ENCODE assay signal across 10 cellular contexts in the genomic region with DNA sequence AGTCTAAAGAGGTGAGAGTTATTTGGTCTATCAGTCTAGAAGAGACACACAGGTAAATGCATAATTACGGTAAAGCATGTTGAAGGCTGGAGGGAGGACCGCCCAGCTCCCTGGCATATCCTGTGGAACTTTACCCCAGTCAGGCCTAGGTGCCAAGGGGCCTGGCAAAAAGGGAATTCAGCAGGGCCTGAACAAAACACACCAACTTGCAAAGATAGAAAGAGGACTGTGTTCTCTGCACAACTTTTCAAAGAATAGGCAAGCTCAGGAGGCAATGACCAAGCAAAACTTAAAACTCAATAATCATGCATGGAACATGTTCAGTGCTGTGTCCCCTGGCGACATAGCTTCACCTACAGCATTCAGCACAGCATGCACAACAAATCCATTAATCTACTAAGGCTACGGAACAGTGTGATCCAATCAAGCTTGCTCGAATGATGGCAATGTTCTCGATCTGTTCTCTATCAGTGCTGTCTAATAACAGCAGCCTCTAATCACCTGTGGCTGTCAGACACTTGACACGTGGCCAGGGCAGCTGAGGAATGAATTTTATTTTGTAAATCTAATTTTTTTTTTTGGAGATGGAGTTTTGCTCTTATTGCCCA. TPM values are rescaled to one million over a fixed set of nuclear protein-coding genes. Genes with fewer than 3 reads are reported as not detected.
DNase-seq lines count a peak whose midpoint lies in the region; ATAC-seq and TF ChIP-seq lines count a peak whose summit lies in the region.
"Had no signal": no experiment of that assay in that cellular context is flagged by ENCODE, and none has a peak within 500 bp of the region (broad histone marks: within the 10 kb centered on the region; RNA-seq: fewer than 3 reads in every experiment).

No MANE protein-coding gene starts in this region.

- peak overlapping the region; percentile 22; the same call in 1 of the 2 replicates for H3K4me2 ChIP-seq in HCT116 (ENCODE audit: low read length)
- no peak overlapping the region for H3K4me2 ChIP-seq in PC-3 (ENCODE audit: low read length)

- H4K20me1 ChIP-seq in HCT116 (ENCODE audit: insufficient read depth) (no peaks in the 10 kb centered on the region), PC-3 (ENCODE audit: low read length) (no peaks in the 10 kb centered on the region)

- H3K4me3 ChIP-seq in HCT116 (replicated peaks in 1 of 2; ENCODE audit: low read depth in 1 of 2, low read length in 2 of 2) (no peak overlapping the region), body of pancreas (no peak overlapping the region), skin epidermis (no peak overlapping the region), PC-3 (ENCODE audit: low read length) (no peak overlapping the region)

- H2AFZ ChIP-seq in HCT116 (ENCODE audit: low read depth, low read length, poor library complexity, severe bottlenecking) (no peak overlapping the region), PC-3 (ENCODE audit: low read length) (no peak overlapping the region)

- DNase-seq in HCT116 (ENCODE audit: low read depth, low spot score) (no peak), body of pancreas (peak in 3 of 4 donors; percentile 29 to 53 (median 39)), left colon (no peak), PC-3 (no peak), NOMO-1 treated with dmso at 0.1 percent for 144 hours (lab: John Stamatoyannopoulos, UW; ENCODE audit: unreplicated experiment) (no peak), GOT3 (lab: John Stamatoyannopoulos, UW) (no peak)
- DNase-seq: CD4-positive, CD25-positive, alpha-beta regulatory T cell; NCI-H187 had no signal

- ATAC-seq in HCT116 (no peak), body of pancreas (peak; percentile 68), left colon (peak; percentile 59), PC-3 (no peak), GM19463 (IDR thresholded peaks at IDR 0.05; ENCODE audit: unreplicated experiment) (no peak)

- BruUV-seq in HCT116 (replicated peaks; lab: Mats Ljungman, UMichigan) (no TSS peak), PC-3 (replicated peaks; lab: Mats Ljungman, UMichigan) (no TSS peak)

- H3K9ac ChIP-seq in HCT116 (ENCODE audit: low read length) (no peak overlapping the region; the same call in 1 of the 2 replicates), PC-3 (ENCODE audit: low read length) (no peak overlapping the region)

- H3K79me2 ChIP-seq in HCT116 (ENCODE audit: insufficient read depth, low read length) (peaks cover 71% of the 10 kb centered on the region), PC-3 (ENCODE audit: low read length) (peaks cover 60% of the 10 kb centered on the region)

- H3K27me3 ChIP-seq in HCT116 (ENCODE audit: insufficient read depth, low read length) (no peaks in the 10 kb centered on the region), body of pancreas (no peaks in the 10 kb centered on the region), PC-3 (ENCODE audit: low read length) (no peaks in the 10 kb centered on the region)

- H3K9me2 ChIP-seq in HCT116 (ENCODE audit: insufficient read depth): no peaks in the 10 kb centered on the region
- no peaks in the 10 kb centered on the region for H3K9me2 ChIP-seq in PC-3 (replicated peaks; ENCODE audit: low read length)

- no peaks in the 10 kb centered on the region for H3F3A ChIP-seq in PC-3 (ENCODE audit: low read length, unreplicated experiment)

- TF ChIP-seq CTCF in HCT116 (IDR thresholded peaks at IDR 0.05 in 2 of 3, conservative IDR thresholded peaks at IDR 0.05 in 1 of 3; ENCODE audit: borderline replicate concordance in 1 of 3, insufficient read depth in 1 of 3, low read depth in 2 of 3, low read length in 2 of 3) (no peak), body of pancreas (IDR thresholded peaks at IDR 0.05) (no peak), PC-3 (conservative IDR thresholded peaks at IDR 0.05; ENCODE audit: low read depth, low read length) (no peak)

- TF ChIP-seq RAD21 in HCT116 (IDR thresholded peaks at IDR 0.05; ENCODE audit: low read depth): no peak

- RAD21 ChIA-PET in HCT116 (lab: Charles Lee; ENCODE audit: low non-redundant PET in 1 of 2, low total read pairs in 2 of 2, uncharacterized antibody in 2 of 2, unreplicated experiment in 2 of 2): interaction anchor here in 1 of 2 experiments (0.7 kb wide), 1 partner anchor 55 kb away, joined by 3 read pairs; no protein-coding TSS in a partner anchor

- CTCF ChIA-PET in HCT116 (lab: Charles Lee) (no interaction called here), PC-3 (lab: Charles Lee) (no interaction called here)

- H3K27ac ChIP-seq in HCT116 (ENCODE audit: low read depth, low read length): no peak overlapping the region
- H3K27ac ChIP-seq in body of pancreas: peak overlapping the region; percentile 26 to 58 (median 55)
- H3K27ac ChIP-seq in skin epidermis: peak overlapping the region in 16 of 21 experiments; percentile 6 to 94 (median 50)
- H3K27ac ChIP-seq in PC-3 (ENCODE audit: low read length): no peak overlapping the region

- intact Hi-C loops in HCT116 (cut with micrococcal nuclease): no loop called here
- intact Hi-C loops in body of pancreas (cut with DNase I): no loop called here
- intact Hi-C loops in left colon (cut with DNase I, micrococcal nuclease): no loop called here
- intact Hi-C loops in PC-3 (cut with micrococcal nuclease): no loop called here

- H3K4me1 ChIP-seq in HCT116 (ENCODE audit: control insufficient read depth in 1 of 2, insufficient read depth in 2 of 2, low read length in 2 of 2) (peaks cover 81 to 85% of the 10 kb centered on the region in 2 experiments), body of pancreas (peaks cover 34% of the 10 kb centered on the region), PC-3 (ENCODE audit: insufficient read depth, low read length) (peaks cover 49% of the 10 kb centered on the region)

- POLR2A ChIA-PET in HCT116 (lab: Charles Lee): interaction anchor here (2.7 to 3.7 kb wide), 2 partner anchors 12 to 27 kb away, joined by 9 to 17 read pairs; a partner anchor contains a TSS
- POLR2A ChIA-PET in PC-3 (lab: Charles Lee; ENCODE audit: unreplicated experiment): no interaction called here

- no peaks in the 10 kb centered on the region for H3K36me3 ChIP-seq in HCT116 (ENCODE audit: control insufficient read depth in 1 of 2, insufficient read depth in 2 of 2, low read length in 2 of 2)
- H3K36me3 ChIP-seq in body of pancreas (replicated peaks in 1 of 2; ENCODE audit: insufficient read depth in 1 of 2, low read depth in 2 of 2): no peaks in the 10 kb centered on the region
- H3K36me3 ChIP-seq in PC-3 (ENCODE audit: low read depth, low read length): no peaks in the 10 kb centered on the region

- H3K9me3 ChIP-seq in HCT116 (ENCODE audit: control insufficient read depth in 1 of 2, insufficient read depth in 1 of 2, low read depth in 1 of 2, low read length in 2 of 2) (no peaks in the 10 kb centered on the region), body of pancreas (no peaks in the 10 kb centered on the region), PC-3 (ENCODE audit: low read length) (no peaks in the 10 kb centered on the region)

- TF ChIP-seq POLR2A in HCT116 (IDR thresholded peaks at IDR 0.05; ENCODE audit: borderline replicate concordance, extremely low read depth, insufficient read depth, insufficient read length) (no peak), body of pancreas (IDR thresholded peaks at IDR 0.05) (no peak)

- 25 to 35% methylated on average over 7 of the region's 7 CpGs for WGBS in body of pancreas, 2 donors

TF ChIP-seq in HCT116, 20 proteins besides CTCF, POLR2A, EP300 and RAD21:
- no peak for TF ChIP-seq CBX3 (IDR thresholded peaks at IDR 0.05; ENCODE audit: low read depth)
- no peak for TF ChIP-seq ZFX (IDR thresholded peaks at IDR 0.05)
- TF ChIP-seq ELF1 (IDR thresholded peaks at IDR 0.05; ENCODE audit: borderline replicate concordance, low read depth): no peak
- TF ChIP-seq FOSL1 (IDR thresholded peaks at IDR 0.05; ENCODE audit: low read depth): no peak
- no peak for TF ChIP-seq TCF7L2 (IDR thresholded peaks at IDR 0.05; ENCODE audit: borderline replicate concordance, extremely low read depth, insufficient read depth, insufficient read length)
- no peak for TF ChIP-seq JUND (IDR thresholded peaks at IDR 0.05)
- no peak for TF ChIP-seq SIN3A (IDR thresholded peaks at IDR 0.05; ENCODE audit: low read depth)
- TF ChIP-seq, protein P1, sequence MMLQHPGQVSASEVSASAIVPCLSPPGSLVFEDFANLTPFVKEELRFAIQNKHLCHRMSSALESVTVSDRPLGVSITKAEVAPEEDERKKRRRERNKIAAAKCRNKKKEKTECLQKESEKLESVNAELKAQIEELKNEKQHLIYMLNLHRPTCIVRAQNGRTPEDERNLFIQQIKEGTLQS (IDR thresholded peaks at IDR 0.05): no peak
- TF ChIP-seq, protein P2, sequence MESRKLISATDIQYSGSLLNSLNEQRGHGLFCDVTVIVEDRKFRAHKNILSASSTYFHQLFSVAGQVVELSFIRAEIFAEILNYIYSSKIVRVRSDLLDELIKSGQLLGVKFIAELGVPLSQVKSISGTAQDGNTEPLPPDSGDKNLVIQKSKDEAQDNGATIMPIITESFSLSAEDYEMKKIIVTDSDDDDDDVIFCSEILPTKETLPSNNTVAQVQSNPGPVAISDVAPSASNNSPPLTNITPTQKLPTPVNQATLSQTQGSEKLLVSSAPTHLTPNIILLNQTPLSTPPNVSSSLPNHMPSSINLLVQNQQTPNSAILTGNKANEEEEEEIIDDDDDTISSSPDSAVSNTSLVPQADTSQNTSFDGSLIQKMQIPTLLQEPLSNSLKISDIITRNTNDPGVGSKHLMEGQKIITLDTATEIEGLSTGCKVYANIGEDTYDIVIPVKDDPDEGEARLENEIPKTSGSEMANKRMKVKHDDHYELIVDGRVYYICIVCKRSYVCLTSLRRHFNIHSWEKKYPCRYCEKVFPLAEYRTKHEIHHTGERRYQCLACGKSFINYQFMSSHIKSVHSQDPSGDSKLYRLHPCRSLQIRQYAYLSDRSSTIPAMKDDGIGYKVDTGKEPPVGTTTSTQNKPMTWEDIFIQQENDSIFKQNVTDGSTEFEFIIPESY (IDR thresholded peaks at IDR 0.05; ENCODE audit: extremely low read depth, insufficient replicate concordance, low read length): no peak

RNA-seq across cellular contexts. Expression of a gene that starts 27.6 kb away (rescaled TPM):
- total RNA-seq in HCT116 (2021; ENCODE audit: unreplicated experiment) (29.0 TPM), body of pancreas (10 to 100 TPM; 18.9 to 19.1 TPM), left colon (10 to 100 TPM; 42.8 to 48.4 TPM), PC-3 (2014; rRNA removed) (11.6 and 12.8 TPM in 2 replicates)
- 16.1 and 18.2 TPM in 2 replicates for polyA plus RNA-seq in HCT116 (2012)

Comparison
In these comparisons a context has a peak if more than half of its experiments do, and no peak if none do; other contexts are left out.
1. ATAC-seq: peak in body of pancreas (single experiment) and left colon (single experiment); none in HCT116 (single experiment), PC-3 (single experiment) and GM19463 (single experiment).
2. DNase-seq: peak in body of pancreas (3 of 4); none in HCT116 (single experiment), left colon (0 of 2), PC-3 (single experiment), NOMO-1 treated with dmso at 0.1 percent for 144 hours (single experiment) and GOT3 (single experiment).
3. H3K27ac ChIP-seq: peak in body of pancreas (4 of 4) and skin epidermis (16 of 21); none in HCT116 (single experiment) and PC-3 (single experiment).